15 cellular contexts compared by ENCODE assay signal in genomic region chr12:26032719-26033241, GRCh38.
DNase-seq lines count a peak whose midpoint lies in the region; ATAC-seq, FAIRE-seq and TF ChIP-seq lines count a peak whose summit lies in the region.
"Had no signal": no experiment of that assay in that cellular context is flagged by ENCODE, and none has a peak within 500 bp of the region (broad histone marks: within the 10 kb centered on the region; RNA-seq: fewer than 3 reads in every experiment).

No MANE protein-coding gene starts in this region.

- no peak for FAIRE-seq in GM12891 (lab: Jason Lieb, UNC)
- FAIRE-seq: TTC549 had no signal

- no peak overlapping the region for H3K9ac ChIP-seq in HUES48 (ENCODE audit: low read depth, low read length)

- intact Hi-C loops in mucosa of descending colon (cut with DNase I, micrococcal nuclease), result no loop called here

- H3K9me3 ChIP-seq in HUES48 (ENCODE audit: control insufficient read depth, insufficient read depth, low read length) (no peaks in the 10 kb centered on the region), mucosa of descending colon (no peaks in the 10 kb centered on the region)
- H3K9me3 ChIP-seq: Caco-2, right lobe of liver had no signal

- peak; percentile 55 for ATAC-seq in mucosa of descending colon
- ATAC-seq: activated naive CD4-positive, alpha-beta T cell treated with anti-CD3 and anti-CD28 coated beads, Interleukin-2, amount 50 U/mL, for 72 hours; foreskin keratinocyte; naive thymus-derived CD8-positive, alpha-beta T cell; right lobe of liver had no signal

- no peak for TF ChIP-seq CTCF in mucosa of descending colon (IDR thresholded peaks at IDR 0.05)

- H3K4me1 ChIP-seq in HUES48 (ENCODE audit: control insufficient read depth, insufficient read depth, low read length), result peaks cover 9% of the 10 kb centered on the region
- H3K4me1 ChIP-seq in mucosa of descending colon (ENCODE audit: low read depth), result no peaks in the 10 kb centered on the region
- H3K4me1 ChIP-seq: foreskin keratinocyte had no signal

- DNase-seq in DMS53 (lab: John Stamatoyannopoulos, UW) (peak; percentile 76), amniotic epithelial cell (ENCODE audit: low read depth) (peak; percentile 46), mucosa of descending colon (peak in 1 of 3 donors; percentile 42), GM12891 (ENCODE audit: insufficient read length, low spot score) (no peak)
- no peak for DNase-seq in stimulated activated CD4-positive, alpha-beta T cell treated with anti-CD3 and anti-CD28 coated beads, Interleukin-4, amount 100 ng/mL, for 1 hour
- no peak for DNase-seq in stimulated activated CD8-positive, alpha-beta memory T cell treated with anti-CD3 and anti-CD28 coated beads, Interleukin-4, amount 100 ng/mL, for 48 hours
- DNase-seq: cortex of kidney; foreskin keratinocyte; naive thymus-derived CD8-positive, alpha-beta T cell; NCI-H2107; right lobe of liver had no signal

- H3K4me3 ChIP-seq in HUES48 (ENCODE audit: low read depth, low read length) (no peak overlapping the region), mucosa of descending colon (no peak overlapping the region)
- H3K4me3 ChIP-seq: right lobe of liver had no signal

- H3K27me3 ChIP-seq in HUES48 (ENCODE audit: control insufficient read depth, insufficient read depth, low read length), result no peaks in the 10 kb centered on the region
- H3K27me3 ChIP-seq: foreskin keratinocyte, right lobe of liver had no signal

- H3K36me3 ChIP-seq in HUES48 (ENCODE audit: control insufficient read depth, insufficient read depth, low read length) (no peaks in the 10 kb centered on the region), mucosa of descending colon (ENCODE audit: low read depth) (no peaks in the 10 kb centered on the region)
- H3K36me3 ChIP-seq: right lobe of liver had no signal

- H3K27ac ChIP-seq in HUES48 (ENCODE audit: low read depth, low read length), result peak overlapping the region; percentile 4
- H3K27ac ChIP-seq: foreskin keratinocyte, right lobe of liver had no signal

- no peak for TF ChIP-seq POLR2A in GM12891 (IDR thresholded peaks at IDR 0.05; ENCODE audit: low read depth, low read length)

TF ChIP-seq in GM12891, 5 proteins besides CTCF, POLR2A, EP300 and RAD21:
- TF ChIP-seq SPI1 (IDR thresholded peaks at IDR 0.05; ENCODE audit: low read depth, low read length), result no peak
- no peak for TF ChIP-seq TAF1 (IDR thresholded peaks at IDR 0.05; ENCODE audit: low read depth, low read length)
- TF ChIP-seq POU2F2 (IDR thresholded peaks at IDR 0.05; ENCODE audit: low read depth, low read length), result no peak
- TF ChIP-seq POLR2AphosphoS5 (IDR thresholded peaks at IDR 0.05; ENCODE audit: low read depth, low read length), result no peak
- no peak for TF ChIP-seq PAX5 (IDR thresholded peaks at IDR 0.05; ENCODE audit: insufficient read depth, low read length, severe bottlenecking)

Comparison
In these comparisons a context has a peak if more than half of its experiments do, and no peak if none do; other contexts are left out.
1. DNase-seq: peak in DMS53 (single experiment) and amniotic epithelial cell (single experiment); none in stimulated activated CD4-positive, alpha-beta T cell treated with anti-CD3 and anti-CD28 coated beads, Interleukin-4, amount 100 ng/mL, for 1 hour (single experiment), GM12891 (single experiment) and stimulated activated CD8-positive, alpha-beta memory T cell treated with anti-CD3 and anti-CD28 coated beads, Interleukin-4, amount 100 ng/mL, for 48 hours (single experiment).